ENCODE assay signal across 39 cellular contexts in the genomic region with DNA sequence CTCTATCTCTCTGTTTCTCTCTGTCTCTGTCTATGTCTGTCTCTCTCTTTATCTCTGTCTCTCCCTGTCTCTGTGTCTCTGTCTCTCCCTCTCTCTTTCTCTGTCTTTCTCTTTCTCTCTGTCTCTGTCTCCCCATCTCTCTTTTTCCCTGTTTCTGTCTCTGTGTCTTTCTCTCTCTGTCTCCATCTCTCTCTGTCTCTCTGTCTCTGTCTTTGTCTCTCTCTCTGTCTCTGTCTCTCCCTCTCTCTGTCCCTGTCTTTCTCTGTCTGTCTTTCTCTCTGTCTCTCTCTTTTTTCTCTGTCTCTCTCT. TPM values are rescaled to one million over a fixed set of nuclear protein-coding genes. Genes with fewer than 3 reads are reported as not detected.
"Had no signal": no experiment of that assay in that cellular context is flagged by ENCODE, and none has a peak within 500 bp of the region (broad histone marks: within the 10 kb centered on the region; RNA-seq: fewer than 3 reads in every experiment).

No MANE protein-coding gene starts in this region.

- H3K36me3 ChIP-seq: brain microvascular endothelial cell, esophagus squamous epithelium, gastroesophageal sphincter, heart right ventricle, WERI-Rb-1 had no signal

- H3K4me1 Mint-ChIP-seq: activated B cell treated with CpG ODN at 0.5 μM for 24 hours; activated T-helper 17 cell treated with anti-CD3 and anti-CD28 coated beads, Interleukin-2, amount 50 U/mL, for 72 hours had no signal

- ATAC-seq: activated CD4-positive, CD25-positive, alpha-beta regulatory T cell treated with anti-CD3 and anti-CD28 coated beads, Interleukin-2, amount 50 U/mL, for 24 hours; activated T-cell treated with anti-CD3 and anti-CD28 coated beads, Interleukin-2, amount 50 U/mL, for 4 hours; activated T-helper 17 cell treated with anti-CD3 and anti-CD28 coated beads, Interleukin-2, amount 50 U/mL, for 72 hours; effector memory CD8-positive, alpha-beta T cell; gastroesophageal sphincter; heart right ventricle had no signal

- H3K4me3 ChIP-seq: esophagus squamous epithelium, gastroesophageal sphincter, heart right ventricle had no signal

- H3K27ac Mint-ChIP-seq: activated B cell treated with CpG ODN at 0.5 μM for 24 hours; activated CD8-positive, alpha-beta T cell treated with anti-CD3 and anti-CD28 coated beads for 36 hours; activated naive CD8-positive, alpha-beta T cell; activated T-helper 17 cell treated with anti-CD3 and anti-CD28 coated beads, Interleukin-2, amount 50 U/mL, for 72 hours; effector memory CD8-positive, alpha-beta T cell; T-helper 1 cell treated with Interleukin-12 subunit alpha and Interleukin-12 subunit beta and Interleukin-4 antibody, amounts not matched to agents 30 μg/mL and 1 μg/mL, for 36 hours; T-helper 2 cell treated with Interferon-gamma antibody and Interleukin-4, amounts not matched to agents 5 μg/mL and 100 μg/mL, for 36 hours had no signal

- H3K4me1 ChIP-seq: esophagus squamous epithelium, gastroesophageal sphincter, heart right ventricle had no signal

- DNase-seq: activated B cell treated with CpG ODN at 0.5 μM for 24 hours; activated CD4-positive, alpha-beta T cell treated with anti-CD3 and anti-CD28 coated beads for 48 hours; activated CD4-positive, alpha-beta T cell treated with anti-CD3 and anti-CD28 coated beads, Interleukin-2, amount 50 U/mL, for 1 hour; activated CD4-positive, alpha-beta T cell treated with anti-CD3 and anti-CD28 coated beads, Interleukin-2, amount 50 U/mL, for 48 hours; activated CD8-positive, alpha-beta memory T cell treated with anti-CD3 and anti-CD28 coated beads for 24 hours; activated effector memory CD4-positive, alpha-beta T cell treated with Interleukin-2 at 50 U/mL for 16 hours; activated gamma-delta T cell treated with Interleukin-2 at 50 U/mL for 16 hours; activated naive CD4-positive, alpha-beta T cell treated with anti-CD3 and anti-CD28 coated beads, Interleukin-2, amount 50 U/mL, for 16 hours; activated naive CD4-positive, alpha-beta T cell treated with Interleukin-2 at 50 U/mL for 16 hours; activated T-cell treated with anti-CD3 and anti-CD28 coated beads, Interleukin-2, amount 50 U/mL, for 4 hours; amniotic stem cell; anterior cingulate cortex; brain microvascular endothelial cell; caudate nucleus; cortex of kidney; dermis blood vessel endothelial cell; effector CD4-positive, alpha-beta T cell; effector memory CD8-positive, alpha-beta T cell; esophagus squamous epithelium; foreskin melanocyte; heart right ventricle; T1000; WERI-Rb-1 had no signal

- H3K9me3 Mint-ChIP-seq: activated B cell treated with CpG ODN at 0.5 μM for 24 hours; activated CD8-positive, alpha-beta T cell treated with anti-CD3 and anti-CD28 coated beads for 36 hours; activated T-cell treated with anti-CD3 and anti-CD28 coated beads, Interleukin-2, amount 50 U/mL, for 4 hours; activated T-helper 17 cell treated with anti-CD3 and anti-CD28 coated beads, Interleukin-2, amount 50 U/mL, for 72 hours; effector memory CD8-positive, alpha-beta T cell; T-helper 1 cell treated with Interleukin-12 subunit alpha and Interleukin-12 subunit beta and Interleukin-4 antibody, amounts not matched to agents 30 μg/mL and 1 μg/mL, for 36 hours; T-helper 2 cell treated with Interferon-gamma antibody and Interleukin-4, amounts not matched to agents 5 μg/mL and 100 μg/mL, for 36 hours had no signal

- H3K4me3 Mint-ChIP-seq: activated B cell treated with CpG ODN at 0.5 μM for 24 hours; activated CD8-positive, alpha-beta T cell treated with anti-CD3 and anti-CD28 coated beads for 36 hours; activated naive CD8-positive, alpha-beta T cell; activated T-cell treated with anti-CD3 and anti-CD28 coated beads, Interleukin-2, amount 50 U/mL, for 4 hours; activated T-helper 17 cell treated with anti-CD3 and anti-CD28 coated beads, Interleukin-2, amount 50 U/mL, for 72 hours; effector memory CD8-positive, alpha-beta T cell; T-helper 1 cell treated with Interleukin-12 subunit alpha and Interleukin-12 subunit beta and Interleukin-4 antibody, amounts not matched to agents 30 μg/mL and 1 μg/mL, for 36 hours; T-helper 2 cell treated with Interferon-gamma antibody and Interleukin-4, amounts not matched to agents 5 μg/mL and 100 μg/mL, for 36 hours had no signal

- H3K9me3 ChIP-seq: esophagus squamous epithelium, gastroesophageal sphincter, heart right ventricle had no signal

- FAIRE-seq: astrocyte, colon had no signal

- H3K27ac ChIP-seq: brain microvascular endothelial cell, epithelial cell of prostate, esophagus squamous epithelium, gastroesophageal sphincter, heart right ventricle, WERI-Rb-1 had no signal

- H3K36me3 Mint-ChIP-seq: activated naive CD8-positive, alpha-beta T cell had no signal

RNA-seq across cellular contexts. Expression of a gene that starts 2.1 kb away (rescaled TPM):
- total RNA-seq: activated B cell treated with CpG ODN at 0.5 μM for 24 hours; activated CD8-positive, alpha-beta T cell treated with anti-CD3 and anti-CD28 coated beads for 36 hours; activated T-helper 17 cell treated with anti-CD3 and anti-CD28 coated beads, Interleukin-2, amount 50 U/mL, for 72 hours; astrocyte; chondrocyte; dermis blood vessel endothelial cell; esophagus squamous epithelium; fibroblast of lung; fibroblast of villous mesenchyme; gastroesophageal sphincter; glomerular endothelial cell had no signal
- polyA plus RNA-seq: esophagus, fibroblast of lung, heart right ventricle had no signal

RNA-seq across cellular contexts. Expression of a gene that starts 25.9 kb away (rescaled TPM):
- total RNA-seq: activated B cell treated with CpG ODN at 0.5 μM for 24 hours; activated CD8-positive, alpha-beta T cell treated with anti-CD3 and anti-CD28 coated beads for 36 hours; activated T-cell treated with anti-CD3 and anti-CD28 coated beads, Interleukin-2, amount 50 U/mL, for 4 hours; activated T-helper 17 cell treated with anti-CD3 and anti-CD28 coated beads, Interleukin-2, amount 50 U/mL, for 72 hours; astrocyte; chondrocyte; dermis blood vessel endothelial cell; esophagus squamous epithelium; fibroblast of lung; fibroblast of villous mesenchyme; gastroesophageal sphincter; glomerular endothelial cell; heart right ventricle had no signal
- polyA plus RNA-seq: adipose tissue, esophagus, fibroblast of lung, heart right ventricle had no signal
